21 cellular contexts compared by ENCODE assay signal in genomic region chr4:32349026-32349425, GRCh38.
A peak's percentile ranks its signal among the peaks of the same experiment; 100 is the strongest.
DNase-seq lines count a peak whose midpoint lies in the region; ATAC-seq, FAIRE-seq and TF ChIP-seq lines count a peak whose summit lies in the region.
"Had no signal": no experiment of that assay in that cellular context is flagged by ENCODE, and none has a peak within 500 bp of the region (broad histone marks: within the 10 kb centered on the region; RNA-seq: fewer than 3 reads in every experiment).

No MANE protein-coding gene starts in this region.

- no peak for FAIRE-seq in HepG2 (lab: Jason Lieb, UNC)
- no peak for FAIRE-seq in K562 (lab: Jason Lieb, UNC)
- FAIRE-seq in RCC 7860 (lab: Jason Lieb, UNC): no peak
- FAIRE-seq: D721Med, G401.6, GM12891, GM19239 had no signal

- in situ Hi-C loops in HepG2 (cut with HindIII; ENCODE audit: extremely low pct_ligation_motif_present, low pct_unique_long_range_greater_than_20kb): no loop called here
- in situ Hi-C loops in K562 (cut with MboI): no loop called here

- intact Hi-C loops in HepG2 (cut with micrococcal nuclease; ENCODE audit: unreplicated experiment): no loop called here
- intact Hi-C loops in right lobe of liver (cut with DNase I): no loop called here
- intact Hi-C loops in K562 (cut with micrococcal nuclease): no loop called here

- ATAC-seq in HepG2 (no peak), right lobe of liver (no peak), K562 (no peak)
- ATAC-seq: CD8-positive, alpha-beta T cell had no signal

- H4K12ac ChIP-seq in trophoblast cell (ENCODE audit: low read depth, low read length): no peak overlapping the region

- H3K36me3 ChIP-seq in HepG2 (replicated peaks in 1 of 2; ENCODE audit: control insufficient read depth in 1 of 2, insufficient read depth in 2 of 2, low read length in 2 of 2) (no peaks in the 10 kb centered on the region), right lobe of liver (no peaks in the 10 kb centered on the region), K562 (ENCODE audit: control insufficient read depth, insufficient read depth, low read length) (no peaks in the 10 kb centered on the region), trophoblast cell (ENCODE audit: control insufficient read depth in 1 of 2, insufficient read depth in 2 of 2, low read length in 2 of 2) (no peaks in the 10 kb centered on the region)
- H3K36me3 ChIP-seq: BE2C, BLaER1 had no signal

- H2AK5ac ChIP-seq in trophoblast cell (ENCODE audit: low read length): no peak overlapping the region

- H3K4ac ChIP-seq in trophoblast cell (ENCODE audit: low read depth, low read length): no peak overlapping the region

- TF ChIP-seq POLR2A in HepG2 (IDR thresholded peaks at IDR 0.05; ENCODE audit: insufficient read depth in 1 of 2, low read depth in 2 of 2, low read length in 2 of 2) (no peak), right lobe of liver (IDR thresholded peaks at IDR 0.05) (no peak), K562 (conservative IDR thresholded peaks at IDR 0.05) (no peak)

- H3K27ac ChIP-seq in HepG2 (ENCODE audit: extremely low read length, insufficient read depth, low read length) (no peak overlapping the region), right lobe of liver (no peak overlapping the region), K562 (ENCODE audit: extremely low read depth, low read depth, low read length) (no peak overlapping the region), trophoblast cell (ENCODE audit: low read depth, low read length) (no peak overlapping the region)
- H3K27ac ChIP-seq: 22Rv1, BLaER1 had no signal

- TF ChIP-seq RAD21 in HepG2 (CRISPR knock-in tag; IDR thresholded peaks at IDR 0.05) (no peak), K562 (CRISPR knock-in tag; conservative IDR thresholded peaks at IDR 0.05 in 1 of 2, IDR thresholded peaks at IDR 0.05 in 1 of 2) (no peak)

- no peak for TF ChIP-seq CTCF in HepG2 (CRISPR knock-in tag; IDR thresholded peaks at IDR 0.05)
- no peak for TF ChIP-seq CTCF in right lobe of liver (IDR thresholded peaks at IDR 0.05)
- TF ChIP-seq CTCF in K562 (IDR thresholded peaks at IDR 0.05 in 2 of 3, conservative IDR thresholded peaks at IDR 0.05 in 1 of 3; ENCODE audit: insufficient read depth in 2 of 3, low read depth in 1 of 3, low read length in 3 of 3): no peak

- H4K8ac ChIP-seq in trophoblast cell (ENCODE audit: low read depth, low read length): no peak overlapping the region

- H3K14ac ChIP-seq in trophoblast cell (ENCODE audit: low read length): no peak overlapping the region

- no peaks in the 10 kb centered on the region for H3K79me1 ChIP-seq in trophoblast cell (ENCODE audit: low read length)

- H2BK120ac ChIP-seq in trophoblast cell (ENCODE audit: insufficient read depth, low read length, poor library complexity): no peak overlapping the region

- H2AFZ ChIP-seq in HepG2 (ENCODE audit: low read length): no peak overlapping the region
- H2AFZ ChIP-seq in K562 (ENCODE audit: low read depth, low read length): no peak overlapping the region
- H2AFZ ChIP-seq in trophoblast cell (ENCODE audit: insufficient read depth, low read length, poor library complexity): no peak overlapping the region

- 1% methylated on average over 4 of the region's 4 CpGs for WGBS in HepG2 (ENCODE audit: low lambda C conversion rate)
- 38% methylated on average over 4 of the region's 4 CpGs for WGBS in right lobe of liver (ENCODE audit: insufficient coverage, low coverage, low lambda C conversion rate, missing lambda C conversion rate)
- 0% methylated on average over 4 of the region's 4 CpGs for WGBS in K562 (ENCODE audit: insufficient coverage, low coverage, missing lambda C conversion rate)
- no CpG with 5 or more reads among the region's 4 CpGs for WGBS in trophoblast cell (ENCODE audit: extremely low coverage, insufficient coverage, insufficient read length)

- no peak overlapping the region for H3K9ac ChIP-seq in HepG2 (ENCODE audit: insufficient read depth, low read depth, low read length)
- no peak overlapping the region for H3K9ac ChIP-seq in K562 (ENCODE audit: insufficient read depth in 1 of 2, low read depth in 2 of 2, low read length in 2 of 2)
- H3K9ac ChIP-seq in trophoblast cell (ENCODE audit: low read length): no peak overlapping the region
- H3K9ac ChIP-seq: BLaER1 had no signal

- no peak overlapping the region for H3K4me2 ChIP-seq in HepG2 (ENCODE audit: low read depth, low read length)
- no peak overlapping the region for H3K4me2 ChIP-seq in K562 (ENCODE audit: insufficient read depth, low read length)
- no peak overlapping the region for H3K4me2 ChIP-seq in trophoblast cell (ENCODE audit: low read length)
- H3K4me2 ChIP-seq: BLaER1 had no signal

- H2BK12ac ChIP-seq in trophoblast cell (ENCODE audit: low read length): no peak overlapping the region

- H3K4me1 ChIP-seq in HepG2 (ENCODE audit: insufficient read depth, low read length) (no peaks in the 10 kb centered on the region), right lobe of liver (no peaks in the 10 kb centered on the region), K562 (replicated peaks in 1 of 2; ENCODE audit: control insufficient read depth in 2 of 2, insufficient read depth in 2 of 2, low read length in 2 of 2) (no peaks in the 10 kb centered on the region), trophoblast cell (ENCODE audit: control insufficient read depth in 1 of 2, insufficient read depth in 2 of 2, low read length in 2 of 2) (no peaks in the 10 kb centered on the region)
- H3K4me1 ChIP-seq: BE2C, BLaER1, Caco-2 had no signal

- POLR2A ChIA-PET in HepG2 (lab: Yijun Ruan, JAX): no interaction called here
- POLR2A ChIA-PET in K562 (lab: Yijun Ruan, JAX): no interaction called here

- CTCF ChIA-PET in HepG2 (lab: Yijun Ruan, JAX; ENCODE audit: low intra/inter-chr PET ratio, low total read pairs) (no interaction called here), K562 (lab: Yijun Ruan, JAX; ENCODE audit: low intra/inter-chr PET ratio) (no interaction called here)

- no peaks in the 10 kb centered on the region for H4K20me1 ChIP-seq in HepG2 (ENCODE audit: insufficient read depth, low read length)
- no peaks in the 10 kb centered on the region for H4K20me1 ChIP-seq in K562 (replicated peaks; ENCODE audit: control insufficient read depth, insufficient read depth, low read length)
- H4K20me1 ChIP-seq: BLaER1 had no signal

- DNase-seq in HepG2 (ENCODE audit: low spot score) (no peak), right lobe of liver (no peak), K562 (ENCODE audit: extremely low read depth in 1 of 4, low spot score in 3 of 4) (no peak), trophoblast cell (no peak), RCC 7860 (ENCODE audit: low spot score) (no peak), NCI-H1417 (lab: John Stamatoyannopoulos, UW) (no peak)
- DNase-seq: ACHN; BE2C; C1 segment of cervical spinal cord; Caco-2; Calu3; CD4-positive, CD25-positive, alpha-beta regulatory T cell; CD8-positive, alpha-beta T cell; DMS79 treated with DMSO at 0.1 percent for 48 hours; GF-D8 had no signal

- no peak overlapping the region for H3K18ac ChIP-seq in trophoblast cell (ENCODE audit: low read length)

- no peaks in the 10 kb centered on the region; the same call in 1 of the 2 replicates for H3K9me3 ChIP-seq in HepG2 (ENCODE audit: low read length)
- H3K9me3 ChIP-seq in right lobe of liver: no peaks in the 10 kb centered on the region
- no peaks in the 10 kb centered on the region; the same call in 1 of the 2 replicates for H3K9me3 ChIP-seq in K562 (replicated peaks; ENCODE audit: control insufficient read depth, insufficient read depth, low read depth, low read length)
- no peaks in the 10 kb centered on the region for H3K9me3 ChIP-seq in trophoblast cell (ENCODE audit: insufficient read depth, low read depth, low read length)
- H3K9me3 ChIP-seq: BE2C, BLaER1, Caco-2 had no signal

- H3K9me1 ChIP-seq in K562 (ENCODE audit: control insufficient read depth, insufficient read depth, low read length): no peaks in the 10 kb centered on the region

- no peaks in the 10 kb centered on the region for H3K27me3 ChIP-seq in HepG2 (ENCODE audit: control insufficient read depth in 1 of 2, insufficient read depth in 2 of 2, low read length in 2 of 2)
- H3K27me3 ChIP-seq in right lobe of liver: no peaks in the 10 kb centered on the region
- H3K27me3 ChIP-seq in K562 (ENCODE audit: control insufficient read depth in 2 of 2, insufficient read depth in 2 of 2, low read length in 2 of 2): no peaks in the 10 kb centered on the region
- H3K27me3 ChIP-seq in trophoblast cell (ENCODE audit: insufficient read depth, low read length): no peaks in the 10 kb centered on the region
- H3K27me3 ChIP-seq: BE2C, BLaER1 had no signal

- BruUV-seq in HepG2 (replicated peaks; lab: Mats Ljungman, UMichigan) (no TSS peak), K562 (replicated peaks; lab: Mats Ljungman, UMichigan) (no TSS peak)

- no peak overlapping the region for H2BK5ac ChIP-seq in trophoblast cell (ENCODE audit: low read depth, low read length, poor library complexity)

- H3K4me3 ChIP-seq in HepG2 (replicated peaks in 1 of 3; ENCODE audit: insufficient read depth in 1 of 3, low read depth in 2 of 3, low read length in 3 of 3) (no peak overlapping the region), right lobe of liver (no peak overlapping the region), K562 (no peak overlapping the region), trophoblast cell (ENCODE audit: low read depth, low read length) (peak overlapping the region; percentile 12)
- H3K4me3 ChIP-seq: BLaER1 had no signal

- H4K91ac ChIP-seq in trophoblast cell (ENCODE audit: low read depth, low read length): no peak overlapping the region

- no peak overlapping the region for H3K23ac ChIP-seq in trophoblast cell (ENCODE audit: low read length)

- TF ChIP-seq EP300 in HepG2 (IDR thresholded peaks at IDR 0.05; ENCODE audit: low read depth in 2 of 2, low read length in 2 of 2): no peak
- no peak for TF ChIP-seq EP300 in HepG2 (CRISPR knock-in tag; IDR thresholded peaks at IDR 0.05; ENCODE audit: borderline replicate concordance)
- TF ChIP-seq EP300 in K562 (IDR thresholded peaks at IDR 0.05; ENCODE audit: low read length): no peak

- H3K79me2 ChIP-seq in HepG2 (ENCODE audit: insufficient read depth, low read length): no peaks in the 10 kb centered on the region
- H3K79me2 ChIP-seq in K562 (ENCODE audit: control insufficient read depth, insufficient read depth, low read length): no peaks in the 10 kb centered on the region
- no peaks in the 10 kb centered on the region for H3K79me2 ChIP-seq in trophoblast cell (ENCODE audit: control insufficient read depth, insufficient read depth, low read length, poor library complexity)

TF ChIP-seq in HepG2, 621 proteins besides CTCF, POLR2A, EP300 and RAD21 (continues in another document):
- TF ChIP-seq ZNF264 (CRISPR knock-in tag; IDR thresholded peaks at IDR 0.05): no peak
- TF ChIP-seq RAD51 (IDR thresholded peaks at IDR 0.05; ENCODE audit: borderline replicate concordance): peak; percentile 42; the same call in 1 of the 2 replicates
- TF ChIP-seq ZNF556 (CRISPR knock-in tag; IDR thresholded peaks at IDR 0.05; ENCODE audit: borderline replicate concordance): no peak
- no peak for TF ChIP-seq AGO2 (optimal IDR thresholded peaks at IDR 0.05; ENCODE audit: low read depth, low read length)

Comparison
In these comparisons a context has a peak if more than half of its experiments do, and no peak if none do; other contexts are left out.
1. Of the 241 proteins assayed by ChIP-seq in both HepG2 and K562: peak only in HepG2: MNT and RAD51; only in K562: TFE3; in both: none; in neither: 237; mixed calls (peak in some experiments, not most) for 1.